In genomic region chr6:167398214-167399050, GRCh38 we compare ENCODE assay signal across 24 cellular contexts.
DNase-seq lines count a peak whose midpoint lies in the region; ATAC-seq, FAIRE-seq and TF ChIP-seq lines count a peak whose summit lies in the region.
"Had no signal": no experiment of that assay in that cellular context is flagged by ENCODE, and none has a peak within 500 bp of the region (broad histone marks: within the 10 kb centered on the region; RNA-seq: fewer than 3 reads in every experiment).

No MANE protein-coding gene starts in this region.

- ATAC-seq in HepG2 = peak; percentile 91
- no peak for ATAC-seq in psoas muscle
- ATAC-seq in GM18907 (IDR thresholded peaks at IDR 0.05; ENCODE audit: unreplicated experiment) = no peak

- H3K36me3 ChIP-seq in colonic mucosa (no peaks in the 10 kb centered on the region), HepG2 (replicated peaks in 1 of 2; ENCODE audit: control insufficient read depth in 1 of 2, insufficient read depth in 2 of 2, low read length in 2 of 2) (no peaks in the 10 kb centered on the region), spleen (no peaks in the 10 kb centered on the region), psoas muscle (ENCODE audit: insufficient read depth in 1 of 2, low read depth in 1 of 2) (no peaks in the 10 kb centered on the region)
- H3K36me3 ChIP-seq: BE2C had no signal

- peak; percentile 6 for DNase-seq in D341Med (ENCODE audit: low spot score)
- peak; percentile 17 for DNase-seq in colonic mucosa
- peak; percentile 98 for DNase-seq in HepG2 (ENCODE audit: low spot score)
- peak; percentile 51 for DNase-seq in spleen
- no peak for DNase-seq in NCI-H82 (lab: John Stamatoyannopoulos, UW)
- no peak for DNase-seq in psoas muscle
- DNase-seq in central memory CD4-positive, alpha-beta T cell = no peak
- DNase-seq: BE2C; CD4-positive, CD25-positive, alpha-beta regulatory T cell; COR-L47; DMS153; GDM1; H7; HFFc6; KG1; MV-4-11; NCI-H1417; NCI-H187; NCI-H2227 treated with DMSO at 0.1 percent for 48 hours; NCI-H510A treated with DMSO at 0.1 percent for 48 hours; NCI-H774; RPMI8226; SHP77 treated with DMSO at 0.1 percent for 48 hours had no signal

- TF ChIP-seq CTCF in colonic mucosa (IDR thresholded peaks at IDR 0.05) (no peak), HepG2 (CRISPR knock-in tag; IDR thresholded peaks at IDR 0.05) (peak; percentile 45), spleen (IDR thresholded peaks at IDR 0.05 in 8 of 11, conservative IDR thresholded peaks at IDR 0.05 in 3 of 11) (no peak), psoas muscle (IDR thresholded peaks at IDR 0.05) (no peak)

- POLR2A ChIA-PET in HepG2 (lab: Yijun Ruan, JAX) = interaction anchor here (0.6 to 2.9 kb wide), 4 partner anchors 23 to 89 kb away, joined by 3 to 13 read pairs (median 4); no protein-coding TSS in a partner anchor

- no peaks in the 10 kb centered on the region for H3K79me2 ChIP-seq in HepG2 (ENCODE audit: insufficient read depth, low read length)

- CTCF ChIA-PET in HepG2 (lab: Yijun Ruan, JAX; ENCODE audit: low intra/inter-chr PET ratio, low total read pairs) = no interaction called here

- 0 out of 4 replicates have a peak, but pooled peaks of 1 of the 2 experiments have one; percentile 44 for TF ChIP-seq POLR2A in HepG2 (IDR thresholded peaks at IDR 0.05; ENCODE audit: insufficient read depth in 1 of 2, low read depth in 2 of 2, low read length in 2 of 2)
- no peak for TF ChIP-seq POLR2A in spleen (IDR thresholded peaks at IDR 0.05)

- TF ChIP-seq EP300 in HepG2 (IDR thresholded peaks at IDR 0.05; ENCODE audit: low read depth in 2 of 2, low read length in 2 of 2) (peak; percentile 78 to 98; a peak in 3 of 4 replicates), HepG2 (CRISPR knock-in tag; IDR thresholded peaks at IDR 0.05; ENCODE audit: borderline replicate concordance) (peak; percentile 96)

- H2AFZ ChIP-seq in HepG2 (ENCODE audit: low read length) = no peak overlapping the region

- TF ChIP-seq RAD21 in HepG2 (CRISPR knock-in tag; IDR thresholded peaks at IDR 0.05) = peak; percentile 27; the same call in 1 of the 2 replicates

- BruUV-seq in HepG2 (replicated peaks; lab: Mats Ljungman, UMichigan) = no TSS peak

- H3K27ac ChIP-seq in colonic mucosa (no peak overlapping the region), HepG2 (ENCODE audit: extremely low read length, insufficient read depth, low read length) (peak overlapping the region; percentile 75), spleen (peak overlapping the region in 1 of 8 donors; percentile 7), psoas muscle (no peak overlapping the region)

- peak overlapping the region; percentile 76 for H3K4me2 ChIP-seq in HepG2 (ENCODE audit: low read depth, low read length)

- WGBS in HepG2 (ENCODE audit: low lambda C conversion rate) = 16% methylated on average over 11 of the region's 14 CpGs
- 65 to 80% (median 78%) methylated on average over 14 of the region's 14 CpGs for WGBS in spleen, 5 donors
- 78 to 84% (median 80%) methylated on average over 14 of the region's 14 CpGs for WGBS in psoas muscle, 3 donors

- H3K9ac ChIP-seq in colonic mucosa (ENCODE audit: low read depth in 2 of 2, low read length in 2 of 2) (no peak overlapping the region), HepG2 (ENCODE audit: insufficient read depth, low read depth, low read length) (peak overlapping the region; percentile 12; the same call in 1 of the 2 replicates)

- H3K27me3 ChIP-seq in colonic mucosa (no peaks in the 10 kb centered on the region), HepG2 (ENCODE audit: control insufficient read depth in 1 of 2, insufficient read depth in 2 of 2, low read length in 2 of 2) (peaks cover 1 to 25% of the 10 kb centered on the region in 2 experiments; a peak in 4 of 5 replicates), spleen (replicated peaks in 1 of 7) (peaks cover 0 to 8% (median 0%) of the 10 kb centered on the region in 7 donors), psoas muscle (ENCODE audit: insufficient read depth in 3 of 3, low read length in 2 of 3) (peaks cover 0 to 11% (median 5%) of the 10 kb centered on the region in 3 donors)

- H3K4me1 ChIP-seq in colonic mucosa (peaks cover 4% of the 10 kb centered on the region), HepG2 (ENCODE audit: insufficient read depth, low read length) (peaks cover 86% of the 10 kb centered on the region), spleen (no peaks in the 10 kb centered on the region), psoas muscle (no peaks in the 10 kb centered on the region)
- H3K4me1 ChIP-seq: BE2C had no signal

- no peak overlapping the region for H3K4me3 ChIP-seq in colonic mucosa
- H3K4me3 ChIP-seq in HepG2 (replicated peaks in 1 of 3; ENCODE audit: insufficient read depth in 1 of 3, low read depth in 2 of 3, low read length in 3 of 3) = peak overlapping the region in 1 of 3 experiments; percentile 23; a peak in 2 of 6 replicates
- no peak overlapping the region for H3K4me3 ChIP-seq in spleen
- H3K4me3 ChIP-seq in psoas muscle = no peak overlapping the region

- in situ Hi-C loops in HepG2 (cut with HindIII; ENCODE audit: extremely low pct_ligation_motif_present, low pct_unique_long_range_greater_than_20kb) = no loop called here

- peak; percentile 100 for FAIRE-seq in HepG2 (lab: Jason Lieb, UNC)

- intact Hi-C loops in colonic mucosa (cut with DNase I) = no loop called here
- intact Hi-C loops in HepG2 (cut with micrococcal nuclease; ENCODE audit: unreplicated experiment) = loop anchor here (2.0 kb wide), 1 partner anchor 22 kb away; no protein-coding TSS in a partner anchor
- intact Hi-C loops in spleen (cut with DNase I; ENCODE audit: low total_unique reads) = no loop called here
- intact Hi-C loops in psoas muscle (cut with DNase I) = no loop called here

- H4K20me1 ChIP-seq in HepG2 (ENCODE audit: insufficient read depth, low read length) = no peaks in the 10 kb centered on the region

- H3K9me3 ChIP-seq in colonic mucosa (no peaks in the 10 kb centered on the region), HepG2 (ENCODE audit: low read length) (no peaks in the 10 kb centered on the region), spleen (no peaks in the 10 kb centered on the region), psoas muscle (no peaks in the 10 kb centered on the region)
- H3K9me3 ChIP-seq: BE2C had no signal

TF ChIP-seq in HepG2, 621 proteins besides CTCF, POLR2A, EP300 and RAD21 (continues in another document):
- TF ChIP-seq ZSCAN29 (CRISPR knock-in tag; conservative IDR thresholded peaks at IDR 0.05) = peak; percentile 1
- TF ChIP-seq NFE2 (CRISPR knock-in tag; IDR thresholded peaks at IDR 0.05) = no peak
- TF ChIP-seq E2F1 (CRISPR knock-in tag; IDR thresholded peaks at IDR 0.05) = no peak
- no peak for TF ChIP-seq HOXA7 (CRISPR knock-in tag; IDR thresholded peaks at IDR 0.05)
- peak; percentile 79; the same call in 1 of the 2 replicates for TF ChIP-seq CBFB (CRISPR knock-in tag; IDR thresholded peaks at IDR 0.05)
- TF ChIP-seq ARID5B (CRISPR knock-in tag; IDR thresholded peaks at IDR 0.05) = peak; percentile 100
- TF ChIP-seq ONECUT2 (CRISPR knock-in tag; IDR thresholded peaks at IDR 0.05) = 0 out of 2 replicates have a peak, but pooled peaks have one; percentile 47
- TF ChIP-seq RFXANK (CRISPR knock-in tag; IDR thresholded peaks at IDR 0.05) = no peak
- TF ChIP-seq ZNF121 (CRISPR knock-in tag; IDR thresholded peaks at IDR 0.05) = no peak; the same call in 1 of the 2 replicates

Comparison
In these comparisons a context has a peak if more than half of its experiments do, and no peak if none do; other contexts are left out.
1. DNase-seq: peak in D341Med (single experiment), colonic mucosa (single experiment), HepG2 (single experiment) and spleen (single experiment); none in NCI-H82 (single experiment), psoas muscle (0 of 2) and central memory CD4-positive, alpha-beta T cell (single experiment).